11 cellular contexts compared by ENCODE assay signal in genomic region chr6:11434565-11435326, GRCh38.
DNase-seq lines count a peak whose midpoint lies in the region; ATAC-seq, FAIRE-seq and TF ChIP-seq lines count a peak whose summit lies in the region.
"Had no signal": no experiment of that assay in that cellular context is flagged by ENCODE, and none has a peak within 500 bp of the region (broad histone marks: within the 10 kb centered on the region; RNA-seq: fewer than 3 reads in every experiment).

No MANE protein-coding gene starts in this region.

- H3K4ac ChIP-seq in IMR-90 (ENCODE audit: low read depth, low read length), result peak overlapping the region; percentile 66

- H3K27ac ChIP-seq in A549 (peak overlapping the region; percentile 89 to 92), IMR-90 (ENCODE audit: insufficient read depth, low read length) (peak overlapping the region; percentile 68; the same call in 1 of the 2 replicates), breast epithelium (peak overlapping the region; percentile 43 to 72), lung (ENCODE audit: low read depth in 1 of 2, low read length in 1 of 2) (peak overlapping the region in 1 of 2 donors; percentile 76)
- H3K27ac ChIP-seq: cardiac muscle cell had no signal

- peaks cover 11% of the 10 kb centered on the region; the same call in 1 of the 2 replicates for H3K9me1 ChIP-seq in IMR-90 (ENCODE audit: insufficient read depth, low read length)

- 0 out of 2 replicates have a peak overlapping the region, but pooled peaks have one; percentile 33 for H4K91ac ChIP-seq in IMR-90 (ENCODE audit: insufficient read depth, low read depth, low read length)

- no TSS peak for BruUV-seq in IMR-90 (replicated peaks; lab: Mats Ljungman, UMichigan)

- peaks cover 4% of the 10 kb centered on the region in 2 donors for H3K4me1 Mint-ChIP-seq in effector memory CD8-positive, alpha-beta T cell (ENCODE audit: low read depth in 2 of 2)

- H3K36me3 ChIP-seq in IMR-90 (ENCODE audit: control insufficient read depth, insufficient read depth, low read length), result no peaks in the 10 kb centered on the region
- no peaks in the 10 kb centered on the region for H3K36me3 ChIP-seq in breast epithelium
- no peaks in the 10 kb centered on the region for H3K36me3 ChIP-seq in lung (ENCODE audit: control insufficient read depth in 2 of 2, insufficient read depth in 2 of 2, low read length in 2 of 2)
- H3K36me3 ChIP-seq: cardiac muscle cell had no signal

- WGBS in A549 (ENCODE audit: missing lambda C conversion rate), result 8% methylated on average over 10 of the region's 10 CpGs
- WGBS in IMR-90 (ENCODE audit: extremely low coverage in 2 of 2, insufficient read length in 1 of 2), 2 experiments, result 32% methylated on average over 4 of the region's 10 CpGs; no CpG with 5 or more reads in 1 of the 2 experiments
- WGBS in lung, 2 donors, result 55 to 65% methylated on average over 10 of the region's 10 CpGs

- ATAC-seq in A549 (peak; percentile 93 to 95), IMR-90 (ENCODE audit: low read depth) (peak; percentile 86), lung (ENCODE audit: insufficient read depth, low FRiP score) (peak; percentile 77), HG03280 (IDR thresholded peaks at IDR 0.05; ENCODE audit: unreplicated experiment) (no peak), HG03457 (IDR thresholded peaks at IDR 0.05; ENCODE audit: unreplicated experiment) (no peak), GM19351 (IDR thresholded peaks at IDR 0.05; ENCODE audit: unreplicated experiment) (no peak)
- no peak for ATAC-seq in effector memory CD8-positive, alpha-beta T cell (replicated peaks)

- H3K4me2 ChIP-seq in A549 (peak overlapping the region; percentile 72), IMR-90 (ENCODE audit: low read depth, low read length) (peak overlapping the region; percentile 42; the same call in 1 of the 2 replicates)

- H3K14ac ChIP-seq in IMR-90 (replicated peaks; ENCODE audit: low read depth, low read length), result 0 out of 2 replicates have a peak overlapping the region, but pooled peaks have one; percentile 15

- H3K4me3 ChIP-seq in A549 (no peak overlapping the region), IMR-90 (ENCODE audit: insufficient read depth, low read depth, low read length) (no peak overlapping the region), breast epithelium (no peak overlapping the region), lung (no peak overlapping the region)
- H3K4me3 ChIP-seq: cardiac muscle cell had no signal

- TF ChIP-seq RAD21 in A549 (conservative IDR thresholded peaks at IDR 0.05 in 1 of 2, IDR thresholded peaks at IDR 0.05 in 1 of 2) (peak; percentile 30 to 72), IMR-90 (IDR thresholded peaks at IDR 0.05; ENCODE audit: low read length) (0 out of 2 replicates have a peak, but pooled peaks have one; percentile 3)

- intact Hi-C loops in IMR-90 (cut with micrococcal nuclease), result loop anchor here (5.0 kb wide), 2 partner anchors 162 to 292 kb away; no protein-coding TSS in a partner anchor
- intact Hi-C loops in breast epithelium (cut with DNase I; ENCODE audit: low total_unique reads), result no loop called here

- no peak overlapping the region for H3K27ac Mint-ChIP-seq in effector memory CD8-positive, alpha-beta T cell

- H3K4me1 ChIP-seq in A549, result peaks cover 58% of the 10 kb centered on the region
- H3K4me1 ChIP-seq in IMR-90 (ENCODE audit: control insufficient read depth, insufficient read depth, low read length), result peaks cover 24% of the 10 kb centered on the region
- H3K4me1 ChIP-seq in breast epithelium, result no peaks in the 10 kb centered on the region
- peaks cover 3 to 15% of the 10 kb centered on the region in 2 donors for H3K4me1 ChIP-seq in lung (ENCODE audit: control insufficient read depth in 2 of 2, insufficient read depth in 2 of 2, low read length in 2 of 2)

- in situ Hi-C loops in IMR-90 (cut with MboI; ENCODE audit: low sequenced_read_pairs), result no loop called here

- peak; percentile 93 to 98; a peak in 4 of 5 replicates for TF ChIP-seq EP300 in A549 (IDR thresholded peaks at IDR 0.05)

- H2BK120ac ChIP-seq in IMR-90 (ENCODE audit: low read depth, low read length), result peak overlapping the region; percentile 72

- H3K56ac ChIP-seq in IMR-90 (ENCODE audit: extremely low read depth, insufficient read depth, low read length), result no peak overlapping the region

- H4K8ac ChIP-seq in IMR-90 (ENCODE audit: low read depth in 2 of 2, low read length in 2 of 2), result peak overlapping the region in 1 of 2 experiments; percentile 16; a peak in 1 of 4 replicates

- 0 out of 2 replicates have a peak overlapping the region, but pooled peaks have one; percentile 23 for H4K5ac ChIP-seq in IMR-90 (ENCODE audit: low read depth, low read length)

- no peaks in the 10 kb centered on the region for H4K20me1 ChIP-seq in IMR-90 (ENCODE audit: insufficient read depth, low read length)

- H3K18ac ChIP-seq in IMR-90 (ENCODE audit: low read depth, low read length), result peak overlapping the region; percentile 79; the same call in 1 of the 2 replicates

- H3K9me3 ChIP-seq in A549 (peaks cover 5% of the 10 kb centered on the region), IMR-90 (ENCODE audit: control insufficient read depth, insufficient read depth, low read length) (no peaks in the 10 kb centered on the region), breast epithelium (no peaks in the 10 kb centered on the region), lung (ENCODE audit: control insufficient read depth in 2 of 2, insufficient read depth in 1 of 2, low read length in 1 of 2) (no peaks in the 10 kb centered on the region)

- H3K23ac ChIP-seq in IMR-90 (ENCODE audit: low read depth, low read length), result no peak overlapping the region

- H3K79me1 ChIP-seq in IMR-90 (ENCODE audit: low read depth in 1 of 2, low read length in 2 of 2), result no peaks in the 10 kb centered on the region

- DNase-seq in A549 (ENCODE audit: low read depth in 1 of 2, low spot score in 1 of 2) (peak; percentile 63 to 95), IMR-90 (peak; percentile 94), breast epithelium (ENCODE audit: low spot score in 2 of 2) (peak in 1 of 2 donors; percentile 65), lung (ENCODE audit: low spot score) (peak; percentile 71)
- DNase-seq in effector memory CD8-positive, alpha-beta T cell, result no peak
- DNase-seq: NCI-H146; stimulated activated CD4-positive, alpha-beta T cell treated with anti-CD3 and anti-CD28 coated beads, Interleukin-2, amount 100 ng/mL, for 48 hours had no signal

- H3K27me3 Mint-ChIP-seq in effector memory CD8-positive, alpha-beta T cell, result no peaks in the 10 kb centered on the region

- H3K9ac ChIP-seq in IMR-90 (ENCODE audit: low read depth, low read length), result no peak overlapping the region

- peak overlapping the region; percentile 93 for H2BK5ac ChIP-seq in IMR-90 (ENCODE audit: low read depth, low read length, poor library complexity, severe bottlenecking)

- no peak for TF ChIP-seq POLR2A in A549 (IDR thresholded peaks at IDR 0.05; ENCODE audit: low read length)
- no peak for TF ChIP-seq POLR2A in IMR-90 (IDR thresholded peaks at IDR 0.05; ENCODE audit: low read depth, low read length)
- TF ChIP-seq POLR2A in breast epithelium (IDR thresholded peaks at IDR 0.05), result no peak

- dilution Hi-C loops in IMR-90 (cut with HindIII; ENCODE audit: low sequenced_read_pairs, unreplicated experiment), result no loop called here

- H3K36me3 Mint-ChIP-seq in effector memory CD8-positive, alpha-beta T cell (ENCODE audit: insufficient read depth), result no peaks in the 10 kb centered on the region

- H2AFZ ChIP-seq in IMR-90 (replicated peaks; ENCODE audit: low read length, poor library complexity), result peak overlapping the region; percentile 29

- no peak overlapping the region for H3K4me3 Mint-ChIP-seq in effector memory CD8-positive, alpha-beta T cell

- peak; percentile 95 for FAIRE-seq in A549 (lab: Jason Lieb, UNC)

- H3K27me3 ChIP-seq in IMR-90 (ENCODE audit: control insufficient read depth, insufficient read depth, low read length) (no peaks in the 10 kb centered on the region), breast epithelium (no peaks in the 10 kb centered on the region), lung (ENCODE audit: control insufficient read depth, insufficient read depth) (no peaks in the 10 kb centered on the region)
- H3K27me3 ChIP-seq: cardiac muscle cell had no signal

- TF ChIP-seq CTCF in A549 (IDR thresholded peaks at IDR 0.05) (no peak), IMR-90 (conservative IDR thresholded peaks at IDR 0.05; ENCODE audit: low read depth, low read length) (no peak), breast epithelium (IDR thresholded peaks at IDR 0.05) (no peak), lung (IDR thresholded peaks at IDR 0.05; ENCODE audit: control extremely low read depth, extremely low read depth) (no peak)

- POLR2A ChIA-PET in A549 (lab: Yijun Ruan, JAX), result interaction anchor here (1.0 to 3.6 kb wide), 3 partner anchors 118 to 217 kb away, joined by 3 to 25 read pairs (median 6); partner anchors contain the start of gene NEDD9
- POLR2A ChIA-PET in IMR-90 (lab: Charles Lee; ENCODE audit: unreplicated experiment), result interaction anchor here (0.5 to 1.0 kb wide), 2 partner anchors 157 to 202 kb away, joined by 3 read pairs; partner anchors contain the start of gene NEDD9

- CTCF ChIA-PET in A549 (lab: Yijun Ruan, JAX) (interaction anchor here (1.0 to 6.0 kb wide), 2 partner anchors 10 to 61 kb away, joined by 6 to 33 read pairs; no protein-coding TSS in a partner anchor), IMR-90 (lab: Yijun Ruan, JAX) (interaction anchor here (0.8 kb wide), 1 partner anchor 43 kb away, joined by 3 read pairs; no protein-coding TSS in a partner anchor)

- H2BK20ac ChIP-seq in IMR-90 (ENCODE audit: low read depth, low read length), result peak overlapping the region; percentile 79

- H2AK9ac ChIP-seq in IMR-90 (replicated peaks; ENCODE audit: low read depth, low read length, poor library complexity), result no peak overlapping the region

- H3K9me3 Mint-ChIP-seq in effector memory CD8-positive, alpha-beta T cell, result no peaks in the 10 kb centered on the region

- peak overlapping the region; percentile 28; the same call in 1 of the 3 replicates for H2BK15ac ChIP-seq in IMR-90 (ENCODE audit: low read depth, low read length)

- 0 out of 2 replicates have a peak overlapping the region, but pooled peaks have one; percentile 33 for H2AK5ac ChIP-seq in IMR-90 (ENCODE audit: low read depth, low read length)

TF ChIP-seq in A549, 52 proteins besides CTCF, POLR2A, EP300 and RAD21 (continues in another document):
- peak; percentile 40; the same call in 1 of the 2 replicates for TF ChIP-seq RARB (CRISPR knock-in tag; IDR thresholded peaks at IDR 0.05)
- TF ChIP-seq RCOR1 (IDR thresholded peaks at IDR 0.05; ENCODE audit: low read depth, low read length), result no peak
- TF ChIP-seq ZSCAN20 (CRISPR knock-in tag; IDR thresholded peaks at IDR 0.05), result no peak
- TF ChIP-seq CEBPB (IDR thresholded peaks at IDR 0.05), result peak; percentile 97
- no peak for TF ChIP-seq HDAC2 (IDR thresholded peaks at IDR 0.05)
- TF ChIP-seq PHF8 (IDR thresholded peaks at IDR 0.05; ENCODE audit: borderline replicate concordance, low read depth), result no peak

TF ChIP-seq in IMR-90, 13 proteins besides CTCF, POLR2A, EP300 and RAD21 (continues in another document):
- TF ChIP-seq CHD1 (IDR thresholded peaks at IDR 0.05; ENCODE audit: low read depth, low read length) (no peak), NFE2L2 (IDR thresholded peaks at IDR 0.05; ENCODE audit: low read depth, low read length) (peak; percentile 58; the same call in 1 of the 2 replicates), CEBPB (IDR thresholded peaks at IDR 0.05; ENCODE audit: low read depth, low read length) (peak; percentile 96), RFX5 (IDR thresholded peaks at IDR 0.05; ENCODE audit: low read depth, low read length) (no peak)

Comparison
In these comparisons a context has a peak if more than half of its experiments do, and no peak if none do; other contexts are left out.
1. ATAC-seq: peak in A549 (2 of 2), IMR-90 (single experiment) and lung (single experiment); none in HG03280 (single experiment), HG03457 (single experiment), GM19351 (single experiment) and effector memory CD8-positive, alpha-beta T cell (single experiment).
2. DNase-seq: peak in A549 (2 of 2), IMR-90 (single experiment) and lung (single experiment); none in effector memory CD8-positive, alpha-beta T cell (0 of 3).